Comparison of ENCODE assay signal across 1 cellular context in genomic region chr2:228180126-228181097, GRCh38.
TF ChIP-seq lines count a peak whose summit lies in the region.

No MANE protein-coding gene starts in this region.

TF ChIP-seq in H1, 55 proteins besides CTCF, POLR2A, EP300 and RAD21:
- TF ChIP-seq EGR1 (IDR thresholded peaks at IDR 0.05; ENCODE audit: borderline replicate concordance, low read depth, low read length), result 0 out of 2 replicates have a peak, but pooled peaks have one; percentile 29
- no peak for TF ChIP-seq TCF12 (IDR thresholded peaks at IDR 0.05; ENCODE audit: low read depth, low read length)
- peak; percentile 58 for TF ChIP-seq RNF2 (IDR thresholded peaks at IDR 0.05; ENCODE audit: borderline replicate concordance, low read depth, low read length, missing control alignments, poor library complexity, severe bottlenecking)
- TF ChIP-seq SAP30 (IDR thresholded peaks at IDR 0.05; ENCODE audit: insufficient read depth, insufficient replicate concordance, low read length), result no peak
- TF ChIP-seq EZH2 (IDR thresholded peaks at IDR 0.05; ENCODE audit: low read depth, low read length, severe bottlenecking), result peak; percentile 56
- peak; percentile 41 for TF ChIP-seq MAX (IDR thresholded peaks at IDR 0.05)
- TF ChIP-seq KDM4A (IDR thresholded peaks at IDR 0.05; ENCODE audit: low read depth, low read length, severe bottlenecking), result peak; percentile 24
- peak; percentile 78; the same call in 1 of the 2 replicates for TF ChIP-seq SUZ12 (IDR thresholded peaks at IDR 0.05; ENCODE audit: low read length)
